In the genomic region with DNA sequence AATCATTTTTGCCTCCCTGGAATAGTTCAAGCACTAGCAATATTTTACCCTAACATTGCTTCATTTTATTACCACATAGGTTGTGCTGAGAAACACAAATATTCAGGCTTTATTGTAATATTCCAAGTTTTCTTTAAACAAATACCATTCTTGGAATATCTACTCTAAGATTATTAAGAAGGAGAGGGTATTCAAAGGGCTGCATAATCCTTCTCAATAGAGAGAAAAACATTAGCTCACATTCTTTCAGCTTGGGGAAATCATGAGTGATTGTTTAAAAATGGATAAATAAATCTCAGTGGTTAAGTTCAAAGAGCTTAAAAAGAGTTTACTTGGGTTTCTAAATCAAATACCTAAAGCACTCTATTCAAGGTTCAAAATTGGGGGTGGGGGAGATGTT, we compare ENCODE assay signal across 16 cellular contexts.
A peak's percentile ranks its signal among the peaks of the same experiment; 100 is the strongest.
DNase-seq lines count a peak whose midpoint lies in the region; ATAC-seq and TF ChIP-seq lines count a peak whose summit lies in the region.
"Had no signal": no experiment of that assay in that cellular context is flagged by ENCODE, and none has a peak within 500 bp of the region (broad histone marks: within the 10 kb centered on the region; RNA-seq: fewer than 3 reads in every experiment).

No MANE protein-coding gene starts in this region.

- no peaks in the 10 kb centered on the region for H3K79me2 ChIP-seq in SK-N-SH (ENCODE audit: insufficient read depth)

- H3K4me1 ChIP-seq in BLaER1 treated with 17β-estradiol and CSF1 and Interleukin-3, amounts not matched to agents 10 nM and 100 nM: peaks cover 16 to 70% (median 21%) of the 10 kb centered on the region in 10 experiments
- H3K4me1 ChIP-seq in Panc1 (ENCODE audit: control insufficient read depth, insufficient read depth, low read length) (peaks cover 14% of the 10 kb centered on the region), foreskin keratinocyte (peaks cover 20% of the 10 kb centered on the region), SK-N-SH (ENCODE audit: control insufficient read depth in 1 of 2, insufficient read depth in 2 of 2, low read depth in 1 of 2, low read length in 1 of 2) (peaks cover 22 to 32% of the 10 kb centered on the region in 2 experiments; a peak in 3 of 4 replicates)

- no peak overlapping the region for H2AFZ ChIP-seq in SK-N-SH (ENCODE audit: low read depth)

- peaks cover 0 to 42% (median 5%) of the 10 kb centered on the region in 11 experiments; a peak in 10 of 22 replicates for H4K20me1 ChIP-seq in BLaER1 treated with 17β-estradiol and CSF1 and Interleukin-3, amounts not matched to agents 10 nM and 100 nM
- H4K20me1 ChIP-seq in SK-N-SH (ENCODE audit: insufficient read depth): no peaks in the 10 kb centered on the region

- H3K9me3 ChIP-seq in BLaER1 treated with 17β-estradiol and CSF1 and Interleukin-3, amounts not matched to agents 10 nM and 100 nM (replicated peaks in 1 of 11): peaks cover 0 to 11% (median 9%) of the 10 kb centered on the region in 11 experiments; a peak in 19 of 22 replicates
- H3K9me3 ChIP-seq in Panc1 (ENCODE audit: control insufficient read depth, insufficient read depth, low read depth, low read length) (no peaks in the 10 kb centered on the region), SK-N-SH (no peaks in the 10 kb centered on the region)
- H3K9me3 ChIP-seq: Peyer's patch, thoracic aorta had no signal

- H3K27ac ChIP-seq in BLaER1 treated with 17β-estradiol and CSF1 and Interleukin-3, amounts not matched to agents 10 nM and 100 nM: peak overlapping the region in 8 of 11 experiments; percentile 12 to 53 (median 30); a peak in 6 of 22 replicates
- H3K27ac ChIP-seq in Panc1 (ENCODE audit: low read length) (peak overlapping the region; percentile 37), foreskin keratinocyte (peak overlapping the region; percentile 12), SK-N-SH (ENCODE audit: low read depth in 2 of 2, low read length in 1 of 2) (peak overlapping the region in 1 of 2 experiments; percentile 74; a peak in 2 of 4 replicates)
- H3K27ac ChIP-seq: thoracic aorta had no signal

- no peak for TF ChIP-seq EP300 in SK-N-SH (IDR thresholded peaks at IDR 0.05; ENCODE audit: borderline replicate concordance in 1 of 2, low read depth in 1 of 2, low read length in 1 of 2)

- DNase-seq in Panc1 (ENCODE audit: low read depth, low spot score) (no peak), foreskin keratinocyte (no peak), retinal pigment epithelial cell (ENCODE audit: low read depth) (peak; percentile 35), SK-N-SH (no peak)
- no peak for DNase-seq in activated effector memory CD4-positive, alpha-beta T cell treated with Interleukin-2 at 50 U/mL for 16 hours
- DNase-seq: activated CD8-positive, alpha-beta T cell treated with anti-CD3 and anti-CD28 coated beads, Interleukin-2, amount 10 ng/mL, durations not matched to agents 7 days and 5 days; KG1; NCI-H2029 treated with DMSO at 0.1 percent for 48 hours; NCI-H446; Peyer's patch; stimulated activated CD8-positive, alpha-beta memory T cell treated with anti-CD3 and anti-CD28 coated beads, Interleukin-4, amount 100 ng/mL, for 48 hours had no signal

- intact Hi-C loops in Panc1 (cut with micrococcal nuclease; ENCODE audit: unreplicated experiment): no loop called here

- no TSS peak for BruUV-seq in Panc1 (replicated peaks; lab: Mats Ljungman, UMichigan)

- peaks cover 49 to 100% (median 82%) of the 10 kb centered on the region in 11 experiments for H3K36me3 ChIP-seq in BLaER1 treated with 17β-estradiol and CSF1 and Interleukin-3, amounts not matched to agents 10 nM and 100 nM
- H3K36me3 ChIP-seq in Panc1 (ENCODE audit: control insufficient read depth, insufficient read depth, low read length): no peaks in the 10 kb centered on the region
- H3K36me3 ChIP-seq in SK-N-SH (replicated peaks in 1 of 2; ENCODE audit: control insufficient read depth in 1 of 2, insufficient read depth in 2 of 2, low read length in 1 of 2): peaks cover 3 to 6% of the 10 kb centered on the region in 2 experiments
- H3K36me3 ChIP-seq: thoracic aorta had no signal

- no peak overlapping the region for H3K4me3 ChIP-seq in BLaER1 treated with 17β-estradiol and CSF1 and Interleukin-3, amounts not matched to agents 10 nM and 100 nM
- H3K4me3 ChIP-seq in Panc1 (ENCODE audit: low read depth in 2 of 2, low read length in 2 of 2): no peak overlapping the region
- H3K4me3 ChIP-seq in retinal pigment epithelial cell (ENCODE audit: low read length): no peak overlapping the region
- no peak overlapping the region for H3K4me3 ChIP-seq in SK-N-SH (ENCODE audit: low read depth in 2 of 2, low read length in 1 of 2)
- H3K4me3 ChIP-seq: Peyer's patch, thoracic aorta had no signal

- TF ChIP-seq CTCF in Panc1 (IDR thresholded peaks at IDR 0.05): no peak
- no peak for TF ChIP-seq CTCF in foreskin keratinocyte (conservative IDR thresholded peaks at IDR 0.05)
- no peak for TF ChIP-seq CTCF in retinal pigment epithelial cell (conservative IDR thresholded peaks at IDR 0.05; ENCODE audit: low read depth, low read length)
- no peak for TF ChIP-seq CTCF in SK-N-SH (IDR thresholded peaks at IDR 0.05)

- no peaks in the 10 kb centered on the region for H3K9me2 ChIP-seq in SK-N-SH

- TF ChIP-seq RAD21 in SK-N-SH (IDR thresholded peaks at IDR 0.05; ENCODE audit: low read length): no peak

- ATAC-seq in Panc1 (no peak), foreskin keratinocyte (no peak), HG02870 (IDR thresholded peaks at IDR 0.05; ENCODE audit: unreplicated experiment) (no peak)
- ATAC-seq: activated CD4-positive, CD25-positive, alpha-beta regulatory T cell treated with anti-CD3 and anti-CD28 coated beads, Interleukin-2, amount 50 U/mL, for 24 hours; activated CD8-positive, alpha-beta T cell treated with anti-CD3 and anti-CD28 coated beads, Interleukin-2, amount 10 ng/mL, durations not matched to agents 7 days and 5 days; esophagus mucosa had no signal

- no peaks in the 10 kb centered on the region for H3K27me3 ChIP-seq in BLaER1 treated with 17β-estradiol and CSF1 and Interleukin-3, amounts not matched to agents 10 nM and 100 nM
- H3K27me3 ChIP-seq in Panc1 (ENCODE audit: control insufficient read depth, insufficient read depth, low read length) (no peaks in the 10 kb centered on the region), foreskin keratinocyte (no peaks in the 10 kb centered on the region), SK-N-SH (ENCODE audit: insufficient read depth) (no peaks in the 10 kb centered on the region)
- H3K27me3 ChIP-seq: Peyer's patch had no signal

- peak overlapping the region in 3 of 11 experiments; percentile 33 to 48 (median 45); a peak in 4 of 22 replicates for H3K4me2 ChIP-seq in BLaER1 treated with 17β-estradiol and CSF1 and Interleukin-3, amounts not matched to agents 10 nM and 100 nM
- no peak overlapping the region for H3K4me2 ChIP-seq in SK-N-SH

- CTCF ChIA-PET in Panc1 (lab: Charles Lee) (no interaction called here), SK-N-SH (lab: Yijun Ruan, JAX) (no interaction called here)

- H3F3A ChIP-seq in SK-N-SH (replicated peaks; ENCODE audit: insufficient read depth): no peaks in the 10 kb centered on the region

- POLR2A ChIA-PET in Panc1 (lab: Charles Lee): interaction anchor here (0.9 kb wide), 1 partner anchor 11 kb away, joined by 12 read pairs; no protein-coding TSS in a partner anchor
- POLR2A ChIA-PET in SK-N-SH (lab: Yijun Ruan, JAX): no interaction called here

- in situ Hi-C loops in Panc1 (cut with HindIII; ENCODE audit: low pct_unique_long_range_greater_than_20kb, low sequenced_read_pairs): no loop called here

- H3K9ac ChIP-seq in BLaER1 treated with 17β-estradiol and CSF1 and Interleukin-3, amounts not matched to agents 10 nM and 100 nM: no peak overlapping the region
- no peak overlapping the region for H3K9ac ChIP-seq in SK-N-SH

TF ChIP-seq in SK-N-SH, 30 proteins besides CTCF, POLR2A, EP300 and RAD21:
- TF ChIP-seq TCF12 (IDR thresholded peaks at IDR 0.05) (no peak), CHD2 (IDR thresholded peaks at IDR 0.05; ENCODE audit: low read length, partially characterized antibody) (no peak), MEF2A (IDR thresholded peaks at IDR 0.05; ENCODE audit: borderline replicate concordance, low read depth) (no peak), TEAD4 (IDR thresholded peaks at IDR 0.05; ENCODE audit: borderline replicate concordance, insufficient read depth) (no peak), YY1 (IDR thresholded peaks at IDR 0.05; ENCODE audit: low read depth) (no peak), SMC3 (IDR thresholded peaks at IDR 0.05; ENCODE audit: low read depth, low read length) (no peak), FOSL2 (IDR thresholded peaks at IDR 0.05; ENCODE audit: borderline replicate concordance, low read depth) (no peak), FOXM1 (IDR thresholded peaks at IDR 0.05; ENCODE audit: low read depth) (no peak), POLR2AphosphoS5 (IDR thresholded peaks at IDR 0.05; ENCODE audit: low read depth, low read length) (no peak), RFX5 (IDR thresholded peaks at IDR 0.05; ENCODE audit: low read length) (no peak), RXRA (IDR thresholded peaks at IDR 0.05; ENCODE audit: borderline replicate concordance, low read depth) (no peak), FOXJ3 (CRISPR knock-in tag; IDR thresholded peaks at IDR 0.05) (no peak)
- TF ChIP-seq, protein P1, sequence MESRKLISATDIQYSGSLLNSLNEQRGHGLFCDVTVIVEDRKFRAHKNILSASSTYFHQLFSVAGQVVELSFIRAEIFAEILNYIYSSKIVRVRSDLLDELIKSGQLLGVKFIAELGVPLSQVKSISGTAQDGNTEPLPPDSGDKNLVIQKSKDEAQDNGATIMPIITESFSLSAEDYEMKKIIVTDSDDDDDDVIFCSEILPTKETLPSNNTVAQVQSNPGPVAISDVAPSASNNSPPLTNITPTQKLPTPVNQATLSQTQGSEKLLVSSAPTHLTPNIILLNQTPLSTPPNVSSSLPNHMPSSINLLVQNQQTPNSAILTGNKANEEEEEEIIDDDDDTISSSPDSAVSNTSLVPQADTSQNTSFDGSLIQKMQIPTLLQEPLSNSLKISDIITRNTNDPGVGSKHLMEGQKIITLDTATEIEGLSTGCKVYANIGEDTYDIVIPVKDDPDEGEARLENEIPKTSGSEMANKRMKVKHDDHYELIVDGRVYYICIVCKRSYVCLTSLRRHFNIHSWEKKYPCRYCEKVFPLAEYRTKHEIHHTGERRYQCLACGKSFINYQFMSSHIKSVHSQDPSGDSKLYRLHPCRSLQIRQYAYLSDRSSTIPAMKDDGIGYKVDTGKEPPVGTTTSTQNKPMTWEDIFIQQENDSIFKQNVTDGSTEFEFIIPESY (IDR thresholded peaks at IDR 0.05; ENCODE audit: borderline replicate concordance, low read depth): no peak
